22 cellular contexts compared by ENCODE assay signal in the genomic region with DNA sequence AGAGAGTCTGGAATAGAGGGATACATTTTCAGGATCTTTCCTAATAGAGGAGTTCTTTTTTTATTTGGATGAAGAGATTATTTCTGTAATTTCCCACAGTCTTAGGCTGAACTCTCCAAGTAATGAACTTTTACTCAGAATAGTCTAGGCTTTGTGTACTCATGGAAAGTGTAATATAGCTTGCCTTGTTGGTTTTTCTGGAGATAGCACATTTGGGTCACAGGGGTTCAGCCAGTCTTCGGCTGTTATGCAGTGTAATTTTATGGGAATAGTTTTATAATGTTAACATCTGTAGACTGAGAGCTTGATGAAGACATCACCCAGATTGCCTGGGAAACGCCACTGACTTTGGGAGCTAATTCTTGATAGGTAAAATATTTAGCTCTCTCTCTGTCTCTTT.
A peak's percentile ranks its signal among the peaks of the same experiment; 100 is the strongest.
DNase-seq lines count a peak whose midpoint lies in the region; ATAC-seq, FAIRE-seq and TF ChIP-seq lines count a peak whose summit lies in the region.
"Had no signal": no experiment of that assay in that cellular context is flagged by ENCODE, and none has a peak within 500 bp of the region (broad histone marks: within the 10 kb centered on the region; RNA-seq: fewer than 3 reads in every experiment).

No MANE protein-coding gene starts in this region.

- in situ Hi-C loops in GM12878 (cut with MboI): loop anchor here (10.0 kb wide), 1 partner anchor 524 kb away; a partner anchor contains a TSS

- H3K36me3 Mint-ChIP-seq in stimulated activated memory B cell treated with anti-CD40 and anti-IgM and Interleukin-4, amounts not matched to agents 10 μg/mL and 1 μg/mL and 100 μg/mL, for 72 hours: no peaks in the 10 kb centered on the region

- no peak for TF ChIP-seq CTCF in GM12878 (IDR thresholded peaks at IDR 0.05 in 2 of 3, conservative IDR thresholded peaks at IDR 0.05 in 1 of 3; ENCODE audit: control insufficient read depth in 2 of 3, extremely low read depth in 1 of 3, insufficient read depth in 1 of 3, low read depth in 3 of 3, low read length in 3 of 3)
- no peak for TF ChIP-seq CTCF in left lung (IDR thresholded peaks at IDR 0.05)

- H3K36me3 ChIP-seq in GM12878 (ENCODE audit: control insufficient read depth in 2 of 2, insufficient read depth in 2 of 2, low read length in 1 of 2) (no peaks in the 10 kb centered on the region), left lung (no peaks in the 10 kb centered on the region)
- H3K36me3 ChIP-seq: right lobe of liver had no signal

- peak overlapping the region; percentile 84; the same call in 1 of the 2 replicates for H3K27ac ChIP-seq in GM12878 (ENCODE audit: control insufficient read depth, insufficient read depth)
- peak overlapping the region; percentile 70 to 75 for H3K27ac ChIP-seq in left lung
- H3K27ac ChIP-seq: body of pancreas had no signal

- no peak overlapping the region for H3K9ac ChIP-seq in GM12878 (ENCODE audit: control insufficient read depth, insufficient read depth, low read length)

- H3K27me3 Mint-ChIP-seq in stimulated activated memory B cell treated with anti-CD40 and anti-IgM and Interleukin-4, amounts not matched to agents 10 μg/mL and 1 μg/mL and 100 μg/mL, for 72 hours: no peaks in the 10 kb centered on the region
- H3K27me3 Mint-ChIP-seq: activated CD4-positive, alpha-beta memory T cell treated with anti-CD3 and anti-CD28 coated beads, Interleukin-2, amount 10 ng/mL, durations not matched to agents 7 days and 5 days; activated naive CD8-positive, alpha-beta T cell treated with anti-CD3 and anti-CD28 coated beads for 36 hours had no signal

- peak overlapping the region; percentile 96 for H3K27ac Mint-ChIP-seq in stimulated activated memory B cell treated with anti-CD40 and anti-IgM and Interleukin-4, amounts not matched to agents 10 μg/mL and 1 μg/mL and 100 μg/mL, for 72 hours
- H3K27ac Mint-ChIP-seq: activated CD4-positive, alpha-beta memory T cell treated with anti-CD3 and anti-CD28 coated beads, Interleukin-2, amount 10 ng/mL, durations not matched to agents 7 days and 5 days had no signal

- no peak for TF ChIP-seq POLR2A in GM12878 (IDR thresholded peaks at IDR 0.05; ENCODE audit: low read depth, low read length)

- WGBS in GM12878 (ENCODE audit: insufficient coverage, insufficient replicate concordance, low lambda C conversion rate, missing lambda C conversion rate): 98% methylated on average over 2 of the region's 2 CpGs

- H3K27me3 ChIP-seq in GM12878 (replicated peaks in 1 of 2; ENCODE audit: control insufficient read depth in 2 of 2, insufficient read depth in 2 of 2, low read length in 1 of 2) (no peaks in the 10 kb centered on the region), left lung (no peaks in the 10 kb centered on the region)
- H3K27me3 ChIP-seq: body of pancreas, dorsolateral prefrontal cortex, right lobe of liver had no signal

- CTCF ChIA-PET in GM12878 (lab: Yijun Ruan, JAX): interaction anchor here (0.7 to 12.2 kb wide), 11 partner anchors 11 to 556 kb away, joined by 3 to 158 read pairs (median 4); no protein-coding TSS in a partner anchor

- H3K9me3 Mint-ChIP-seq in stimulated activated memory B cell treated with anti-CD40 and anti-IgM and Interleukin-4, amounts not matched to agents 10 μg/mL and 1 μg/mL and 100 μg/mL, for 72 hours: no peaks in the 10 kb centered on the region
- H3K9me3 Mint-ChIP-seq: activated CD4-positive, alpha-beta memory T cell treated with anti-CD3 and anti-CD28 coated beads, Interleukin-2, amount 10 ng/mL, durations not matched to agents 7 days and 5 days; activated naive CD8-positive, alpha-beta T cell treated with anti-CD3 and anti-CD28 coated beads for 36 hours; activated T-cell treated with anti-CD3 and anti-CD28 coated beads, Interleukin-2, amount 50 U/mL, for 4 hours had no signal

- peaks cover 78% of the 10 kb centered on the region for H3K4me1 Mint-ChIP-seq in stimulated activated memory B cell treated with anti-CD40 and anti-IgM and Interleukin-4, amounts not matched to agents 10 μg/mL and 1 μg/mL and 100 μg/mL, for 72 hours

- no peaks in the 10 kb centered on the region for H3K9me3 ChIP-seq in GM12878 (replicated peaks; ENCODE audit: control insufficient read depth, insufficient read depth, low read length)
- no peaks in the 10 kb centered on the region for H3K9me3 ChIP-seq in left lung
- H3K9me3 ChIP-seq: body of pancreas, right lobe of liver had no signal

- POLR2A ChIA-PET in GM12878 (lab: Charles Lee): interaction anchor here (0.5 to 2.4 kb wide), 17 partner anchors 9 to 544 kb away, joined by 3 to 10 read pairs (median 4); no protein-coding TSS in a partner anchor

- SMC1A ChIA-PET in GM12878 (lab: Charles Lee; ENCODE audit: uncharacterized antibody, unreplicated experiment): interaction anchor here (0.8 to 10.4 kb wide), 26 partner anchors 9 to 550 kb away, joined by 3 to 237 read pairs (median 6); no protein-coding TSS in a partner anchor

- no peak for TF ChIP-seq RAD21 in GM12878 (IDR thresholded peaks at IDR 0.05; ENCODE audit: insufficient read depth, low read depth, low read length)

- H4K20me1 ChIP-seq in GM12878 (ENCODE audit: control insufficient read depth, insufficient read depth): no peaks in the 10 kb centered on the region

- no peak for DNase-seq in GM18507 (ENCODE audit: extremely low spot score, insufficient read length, low read depth)
- DNase-seq in GM12878 (ENCODE audit: low read depth, low spot score): no peak
- DNase-seq in left lung: no peak
- DNase-seq in NOMO-1 treated with DMSO at 0.1 percent for 48 hours (lab: John Stamatoyannopoulos, UW; ENCODE audit: unreplicated experiment): no peak
- DNase-seq in effector CD4-positive, alpha-beta T cell: no peak
- DNase-seq in foreskin melanocyte: no peak
- DNase-seq: activated CD4-positive, alpha-beta memory T cell treated with anti-CD3 and anti-CD28 coated beads, Interleukin-2, amount 10 ng/mL, durations not matched to agents 7 days and 5 days; activated naive CD8-positive, alpha-beta T cell treated with anti-CD3 and anti-CD28 coated beads for 36 hours; activated T-cell treated with anti-CD3 and anti-CD28 coated beads, Interleukin-2, amount 50 U/mL, for 4 hours; AML-193; body of pancreas; dorsolateral prefrontal cortex; GOT3; islet precursor cell; KBM-7; NCI-H2029 treated with DMSO at 0.1 percent for 48 hours; NCI-H524 treated with DMSO at 0.1 percent for 48 hours; OCI-M1; right lobe of liver had no signal

- H3K4me3 ChIP-seq in GM12878 (no peak overlapping the region), left lung (no peak overlapping the region)
- H3K4me3 ChIP-seq: body of pancreas, dorsolateral prefrontal cortex, right lobe of liver had no signal

- RAD21 ChIA-PET in GM12878 (lab: Charles Lee; ENCODE audit: unreplicated experiment): interaction anchor here (0.8 to 7.5 kb wide), 18 partner anchors 10 to 550 kb away, joined by 3 to 139 read pairs (median 8); no protein-coding TSS in a partner anchor

- intact Hi-C loops in GM12878 (cut with micrococcal nuclease; ENCODE audit: unreplicated experiment): no loop called here
- intact Hi-C loops in left lung (cut with DNase I): no loop called here

- no peak for ATAC-seq in GM12878
- peak; percentile 48 for ATAC-seq in left lung
- ATAC-seq in stimulated activated memory B cell treated with anti-CD40 and anti-IgM and Interleukin-4, amounts not matched to agents 10 μg/mL and 1 μg/mL and 100 μg/mL, for 72 hours: no peak
- ATAC-seq in HG03469 (IDR thresholded peaks at IDR 0.05; ENCODE audit: unreplicated experiment): no peak
- ATAC-seq: activated T-cell treated with anti-CD3 and anti-CD28 coated beads, Interleukin-2, amount 50 U/mL, for 4 hours; body of pancreas; SK-N-SH treated with all-trans-retinoic acid at 6 μM for 48 hours had no signal

- H3K79me2 ChIP-seq in GM12878 (ENCODE audit: control insufficient read depth, insufficient read depth, low read length): peaks cover 2% of the 10 kb centered on the region

- TF ChIP-seq EP300 in GM12878 (IDR thresholded peaks at IDR 0.05; ENCODE audit: borderline replicate concordance in 1 of 2, control insufficient read depth in 1 of 2, low read depth in 2 of 2, low read length in 2 of 2): no peak

- H3K4me2 ChIP-seq in GM12878 (ENCODE audit: control insufficient read depth, insufficient read depth): no peak overlapping the region

- H2AFZ ChIP-seq in GM12878 (ENCODE audit: control insufficient read depth, low read depth, low read length): no peak overlapping the region

- FAIRE-seq in GM18507 (lab: Jason Lieb, UNC) (peak; percentile 46), GM12878 (lab: Jason Lieb, UNC) (no peak)

- peaks cover 84% of the 10 kb centered on the region for H3K4me1 ChIP-seq in GM12878 (ENCODE audit: control insufficient read depth, insufficient read depth, low read length)
- H3K4me1 ChIP-seq in left lung: peaks cover 19 to 52% of the 10 kb centered on the region in 2 donors
- H3K4me1 ChIP-seq: right lobe of liver had no signal

- no TSS peak for BruUV-seq in GM12878 (replicated peaks; lab: Mats Ljungman, UMichigan)

- H3K4me3 Mint-ChIP-seq in stimulated activated memory B cell treated with anti-CD40 and anti-IgM and Interleukin-4, amounts not matched to agents 10 μg/mL and 1 μg/mL and 100 μg/mL, for 72 hours: no peak overlapping the region
- H3K4me3 Mint-ChIP-seq: activated CD4-positive, alpha-beta memory T cell treated with anti-CD3 and anti-CD28 coated beads, Interleukin-2, amount 10 ng/mL, durations not matched to agents 7 days and 5 days; activated naive CD8-positive, alpha-beta T cell treated with anti-CD3 and anti-CD28 coated beads for 36 hours; activated T-cell treated with anti-CD3 and anti-CD28 coated beads, Interleukin-2, amount 50 U/mL, for 4 hours had no signal

TF ChIP-seq in GM12878, 131 proteins besides CTCF, POLR2A, EP300 and RAD21:
- TF ChIP-seq, protein P1, sequence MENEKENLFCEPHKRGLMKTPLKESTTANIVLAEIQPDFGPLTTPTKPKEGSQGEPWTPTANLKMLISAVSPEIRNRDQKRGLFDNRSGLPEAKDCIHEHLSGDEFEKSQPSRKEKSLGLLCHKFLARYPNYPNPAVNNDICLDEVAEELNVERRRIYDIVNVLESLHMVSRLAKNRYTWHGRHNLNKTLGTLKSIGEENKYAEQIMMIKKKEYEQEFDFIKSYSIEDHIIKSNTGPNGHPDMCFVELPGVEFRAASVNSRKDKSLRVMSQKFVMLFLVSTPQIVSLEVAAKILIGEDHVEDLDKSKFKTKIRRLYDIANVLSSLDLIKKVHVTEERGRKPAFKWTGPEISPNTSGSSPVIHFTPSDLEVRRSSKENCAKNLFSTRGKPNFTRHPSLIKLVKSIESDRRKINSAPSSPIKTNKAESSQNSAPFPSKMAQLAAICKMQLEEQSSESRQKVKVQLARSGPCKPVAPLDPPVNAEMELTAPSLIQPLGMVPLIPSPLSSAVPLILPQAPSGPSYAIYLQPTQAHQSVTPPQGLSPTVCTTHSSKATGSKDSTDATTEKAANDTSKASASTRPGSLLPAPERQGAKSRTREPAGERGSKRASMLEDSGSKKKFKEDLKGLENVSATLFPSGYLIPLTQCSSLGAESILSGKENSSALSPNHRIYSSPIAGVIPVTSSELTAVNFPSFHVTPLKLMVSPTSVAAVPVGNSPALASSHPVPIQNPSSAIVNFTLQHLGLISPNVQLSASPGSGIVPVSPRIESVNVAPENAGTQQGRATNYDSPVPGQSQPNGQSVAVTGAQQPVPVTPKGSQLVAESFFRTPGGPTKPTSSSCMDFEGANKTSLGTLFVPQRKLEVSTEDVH (IDR thresholded peaks at IDR 0.05; ENCODE audit: low read depth, partially characterized antibody): no peak
- no peak for TF ChIP-seq ESRRA (IDR thresholded peaks at IDR 0.05; ENCODE audit: low read length)
- TF ChIP-seq NR2F1 (conservative IDR thresholded peaks at IDR 0.05): no peak
